In genomic region chr3:103170651-103171050, GRCh38 we compare ENCODE assay signal across 20 cellular contexts.
DNase-seq lines count a peak whose midpoint lies in the region; ATAC-seq, FAIRE-seq and TF ChIP-seq lines count a peak whose summit lies in the region.
"Had no signal": no experiment of that assay in that cellular context is flagged by ENCODE, and none has a peak within 500 bp of the region (broad histone marks: within the 10 kb centered on the region; RNA-seq: fewer than 3 reads in every experiment).

No MANE protein-coding gene starts in this region.

- H3K4ac ChIP-seq in mesenchymal stem cell (ENCODE audit: low read depth in 1 of 2, low read length in 2 of 2), result no peak overlapping the region

- in situ Hi-C loops in HepG2 (cut with HindIII; ENCODE audit: extremely low pct_ligation_motif_present, low pct_unique_long_range_greater_than_20kb), result no loop called here

- H4K20me1 ChIP-seq in HepG2 (ENCODE audit: insufficient read depth, low read length), result no peaks in the 10 kb centered on the region

- no peak overlapping the region for H2AK5ac ChIP-seq in mesenchymal stem cell (ENCODE audit: low read length, severe bottlenecking)

- no peak for TF ChIP-seq POLR2A in HepG2 (IDR thresholded peaks at IDR 0.05; ENCODE audit: insufficient read depth in 1 of 2, low read depth in 2 of 2, low read length in 2 of 2)

- H3K14ac ChIP-seq in mesenchymal stem cell (ENCODE audit: low read length in 2 of 2), result no peak overlapping the region

- H2BK120ac ChIP-seq in mesenchymal stem cell (ENCODE audit: low read depth, low read length), result no peak overlapping the region

- ATAC-seq in HG02642 (IDR thresholded peaks at IDR 0.05; ENCODE audit: poor library complexity, unreplicated experiment) (peak; percentile 70), HG03196 (IDR thresholded peaks at IDR 0.05; ENCODE audit: unreplicated experiment) (peak; percentile 79), HepG2 (no peak)
- ATAC-seq: esophagus mucosa; left lobe of liver; stimulated activated memory B cell treated with anti-CD40 and anti-IgM and Interleukin-4, amounts not matched to agents 10 μg/mL and 1 μg/mL and 100 μg/mL, for 72 hours had no signal

- H2BK15ac ChIP-seq in mesenchymal stem cell (ENCODE audit: low read depth, poor library complexity, severe bottlenecking), result no peak overlapping the region

- H2AFZ ChIP-seq in mesenchymal stem cell (ENCODE audit: low read depth, low read length), result no peak overlapping the region
- H2AFZ ChIP-seq in HepG2 (ENCODE audit: low read length), result no peak overlapping the region
- H2AFZ ChIP-seq: neural progenitor cell had no signal

- TF ChIP-seq EP300 in HepG2 (IDR thresholded peaks at IDR 0.05; ENCODE audit: low read depth in 2 of 2, low read length in 2 of 2) (no peak), HepG2 (CRISPR knock-in tag; IDR thresholded peaks at IDR 0.05; ENCODE audit: borderline replicate concordance) (no peak)

- H3K4me1 ChIP-seq in mesenchymal stem cell (ENCODE audit: control insufficient read depth, insufficient read depth, low read depth, low read length), result no peaks in the 10 kb centered on the region
- no peaks in the 10 kb centered on the region for H3K4me1 ChIP-seq in SJCRH30
- no peaks in the 10 kb centered on the region for H3K4me1 ChIP-seq in HepG2 (ENCODE audit: insufficient read depth, low read length)
- H3K4me1 ChIP-seq: neural progenitor cell, SJSA1, transverse colon had no signal

- CTCF ChIA-PET in HepG2 (lab: Yijun Ruan, JAX; ENCODE audit: low intra/inter-chr PET ratio, low total read pairs), result no interaction called here

- H3K27ac ChIP-seq in mesenchymal stem cell (ENCODE audit: low read length, poor library complexity, severe bottlenecking) (no peak overlapping the region), SJCRH30 (no peak overlapping the region), HepG2 (ENCODE audit: extremely low read length, insufficient read depth, low read length) (no peak overlapping the region)
- H3K27ac ChIP-seq: neural progenitor cell, SJSA1, transverse colon had no signal

- POLR2A ChIA-PET in HepG2 (lab: Yijun Ruan, JAX), result no interaction called here

- intact Hi-C loops in HepG2 (cut with micrococcal nuclease; ENCODE audit: unreplicated experiment), result no loop called here

- FAIRE-seq in GM19239 (lab: Jason Lieb, UNC) (peak; percentile 4), HepG2 (lab: Jason Lieb, UNC) (no peak)

- no peak overlapping the region for H2BK12ac ChIP-seq in mesenchymal stem cell (ENCODE audit: low read length in 2 of 2)

- no peak overlapping the region for H4K91ac ChIP-seq in mesenchymal stem cell (ENCODE audit: low read length)

- H3K79me2 ChIP-seq in HepG2 (ENCODE audit: insufficient read depth, low read length), result no peaks in the 10 kb centered on the region

- no peaks in the 10 kb centered on the region for H3K27me3 ChIP-seq in mesenchymal stem cell (ENCODE audit: control insufficient read depth in 1 of 2, insufficient read depth in 1 of 2, low read length in 2 of 2)
- H3K27me3 ChIP-seq in SJCRH30, result no peaks in the 10 kb centered on the region
- H3K27me3 ChIP-seq in HepG2 (ENCODE audit: control insufficient read depth in 1 of 2, insufficient read depth in 2 of 2, low read length in 2 of 2), result no peaks in the 10 kb centered on the region
- H3K27me3 ChIP-seq: neural progenitor cell, SJSA1, transverse colon had no signal

- no TSS peak for BruUV-seq in HepG2 (replicated peaks; lab: Mats Ljungman, UMichigan)

- H3K4me2 ChIP-seq in mesenchymal stem cell (ENCODE audit: low read length, poor library complexity, severe bottlenecking) (no peak overlapping the region), HepG2 (ENCODE audit: low read depth, low read length) (no peak overlapping the region)
- H3K4me2 ChIP-seq: neural progenitor cell had no signal

- no peak overlapping the region for H3K23ac ChIP-seq in mesenchymal stem cell (ENCODE audit: low read length in 2 of 2)

- DNase-seq in GM19239 (ENCODE audit: insufficient read length, low spot score) (no peak), mesenchymal stem cell (no peak), SJCRH30 (no peak), HepG2 (ENCODE audit: low spot score) (no peak), AG08395 (ENCODE audit: low spot score) (no peak)
- DNase-seq: activated CD4-positive, alpha-beta T cell treated with anti-CD3 and anti-CD28 coated beads for 1 hour; C1 segment of cervical spinal cord; KG1; NCI-H2107; NCI-H526; OCI-M1; stimulated activated CD4-positive, alpha-beta T cell treated with anti-CD3 and anti-CD28 coated beads, Interleukin-12 subunit alpha, Interleukin-12 subunit beta, amount 100 ng/mL, for 4 hours; transverse colon had no signal

- H3K9ac ChIP-seq in mesenchymal stem cell (ENCODE audit: low read length), result no peak overlapping the region
- no peak overlapping the region for H3K9ac ChIP-seq in HepG2 (ENCODE audit: insufficient read depth, low read depth, low read length)
- H3K9ac ChIP-seq: neural progenitor cell had no signal

- H3K4me3 ChIP-seq in mesenchymal stem cell (ENCODE audit: insufficient read depth in 1 of 2, low read depth in 1 of 2, low read length in 2 of 2) (no peak overlapping the region), SJCRH30 (no peak overlapping the region), HepG2 (replicated peaks in 1 of 3; ENCODE audit: insufficient read depth in 1 of 3, low read depth in 2 of 3, low read length in 3 of 3) (no peak overlapping the region)
- H3K4me3 ChIP-seq: neural progenitor cell, SJSA1, transverse colon had no signal

- TF ChIP-seq CTCF in HepG2 (CRISPR knock-in tag; IDR thresholded peaks at IDR 0.05), result no peak

- H3K9me3 ChIP-seq in mesenchymal stem cell (ENCODE audit: control insufficient read depth, low read length) (no peaks in the 10 kb centered on the region), SJCRH30 (replicated peaks) (no peaks in the 10 kb centered on the region), HepG2 (ENCODE audit: low read length) (peaks cover 5% of the 10 kb centered on the region; the same call in 1 of the 2 replicates)
- H3K9me3 ChIP-seq: SJSA1, transverse colon had no signal

- no peak overlapping the region for H4K8ac ChIP-seq in mesenchymal stem cell (ENCODE audit: low read length)

- H3K18ac ChIP-seq in mesenchymal stem cell (ENCODE audit: low read depth in 1 of 2, low read length in 2 of 2), result no peak overlapping the region

- TF ChIP-seq RAD21 in HepG2 (CRISPR knock-in tag; IDR thresholded peaks at IDR 0.05), result no peak

- no peak overlapping the region for H2BK5ac ChIP-seq in mesenchymal stem cell (ENCODE audit: low read depth, low read length, poor library complexity, severe bottlenecking)

- H3K36me3 ChIP-seq in mesenchymal stem cell (ENCODE audit: control insufficient read depth in 1 of 2, insufficient read depth in 2 of 2, low read depth in 1 of 2, low read length in 2 of 2), result no peaks in the 10 kb centered on the region
- H3K36me3 ChIP-seq in SJCRH30, result no peaks in the 10 kb centered on the region
- no peaks in the 10 kb centered on the region for H3K36me3 ChIP-seq in HepG2 (replicated peaks in 1 of 2; ENCODE audit: control insufficient read depth in 1 of 2, insufficient read depth in 2 of 2, low read length in 2 of 2)
- H3K36me3 ChIP-seq: neural progenitor cell, SJSA1, transverse colon had no signal

- no peaks in the 10 kb centered on the region for H3K79me1 ChIP-seq in mesenchymal stem cell (replicated peaks; ENCODE audit: low read length, poor library complexity, severe bottlenecking)

TF ChIP-seq in HepG2, 621 proteins besides CTCF, POLR2A, EP300 and RAD21:
- TF ChIP-seq YY1 (IDR thresholded peaks at IDR 0.05; ENCODE audit: insufficient read depth, insufficient replicate concordance, low read depth, low read length) (no peak), FOXA3 (CRISPR knock-in tag; IDR thresholded peaks at IDR 0.05) (no peak), LRRFIP1 (CRISPR knock-in tag; conservative IDR thresholded peaks at IDR 0.05) (no peak), SRY (CRISPR knock-in tag; IDR thresholded peaks at IDR 0.05) (no peak), ZBTB39 (CRISPR knock-in tag; IDR thresholded peaks at IDR 0.05) (no peak), ZNF670 (CRISPR knock-in tag; IDR thresholded peaks at IDR 0.05; ENCODE audit: borderline replicate concordance) (no peak), ZNF329 (CRISPR knock-in tag; IDR thresholded peaks at IDR 0.05; ENCODE audit: low read depth) (no peak), SRSF1 (optimal IDR thresholded peaks at IDR 0.05; ENCODE audit: low read depth, low read length) (no peak)
TF ChIP-seq in HepG2: peak in this region for 0.
